In the genomic region with DNA sequence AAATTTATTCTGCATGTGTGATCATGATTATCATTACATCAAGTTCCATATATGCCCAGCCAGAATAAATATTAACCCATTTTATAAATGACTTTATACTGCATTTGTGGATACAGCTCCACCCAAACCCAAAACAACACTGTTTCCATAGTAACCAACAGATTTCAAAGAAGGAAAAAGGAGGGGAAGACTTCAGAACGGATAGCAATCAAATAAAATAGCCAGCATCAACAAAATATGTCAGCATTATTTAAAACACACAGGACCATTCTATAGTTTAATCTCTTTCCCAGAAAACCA, we compare ENCODE assay signal across 20 cellular contexts.
DNase-seq lines count a peak whose midpoint lies in the region; ATAC-seq and TF ChIP-seq lines count a peak whose summit lies in the region.
"Had no signal": no experiment of that assay in that cellular context is flagged by ENCODE, and none has a peak within 500 bp of the region (broad histone marks: within the 10 kb centered on the region; RNA-seq: fewer than 3 reads in every experiment).

No MANE protein-coding gene starts in this region.

- DNase-seq in CD4-positive, alpha-beta T cell: no peak
- peak; percentile 26 for DNase-seq in hepatic stellate cell (ENCODE audit: low spot score)
- DNase-seq in ureter (ENCODE audit: low spot score): no peak
- DNase-seq: activated CD4-positive, alpha-beta T cell treated with anti-CD3 and anti-CD28 coated beads, Interleukin-2, amount 50 U/mL, for 1 hour; activated CD8-positive, alpha-beta memory T cell treated with anti-CD3 and anti-CD28 coated beads, Interleukin-2, amount 10 ng/mL, durations not matched to agents 7 days and 5 days; activated T-cell treated with anti-CD3 and anti-CD28 coated beads, Interleukin-2, amount 50 U/mL, for 72 hours; HFFc6; hypothalamus; NCI-H1105 treated with DMSO at 0.1 percent for 48 hours; stimulated activated CD4-positive, alpha-beta T cell treated with anti-CD3 and anti-CD28 coated beads, Interleukin-15, amount 100 ng/mL, for 24 hours; stimulated activated naive CD8-positive, alpha-beta T cell treated with anti-CD3 and anti-CD28 coated beads, Interleukin-15, Interleukin-2, amounts not matched to agents 100 U/mL and 50 U/mL, for 24 hours had no signal

- no peak for ATAC-seq in CD4-positive, alpha-beta T cell (ENCODE audit: poor library complexity)
- no peak for ATAC-seq in activated T-helper 17 cell treated with anti-CD3 and anti-CD28 coated beads, Interleukin-2, amount 50 U/mL, for 72 hours (replicated peaks)
- no peak for ATAC-seq in GM21737 (IDR thresholded peaks at IDR 0.05; ENCODE audit: unreplicated experiment)
- no peak for ATAC-seq in GM19023 (IDR thresholded peaks at IDR 0.05; ENCODE audit: unreplicated experiment)
- ATAC-seq: activated CD8-positive, alpha-beta memory T cell treated with anti-CD3 and anti-CD28 coated beads, Interleukin-2, amount 10 ng/mL, durations not matched to agents 7 days and 5 days; activated T-cell treated with anti-CD3 and anti-CD28 coated beads, Interleukin-2, amount 50 U/mL, for 72 hours; stimulated activated naive CD8-positive, alpha-beta T cell treated with anti-CD3 and anti-CD28 coated beads, Interleukin-15, Interleukin-2, amounts not matched to agents 100 U/mL and 50 U/mL, for 24 hours had no signal

- intact Hi-C loops in CD4-positive, alpha-beta T cell (cut with DNase I, micrococcal nuclease): no loop called here

- peak overlapping the region; percentile 8 for H3K27ac Mint-ChIP-seq in CD4-positive, alpha-beta T cell
- H3K27ac Mint-ChIP-seq in activated T-helper 17 cell treated with anti-CD3 and anti-CD28 coated beads, Interleukin-2, amount 50 U/mL, for 72 hours: peak overlapping the region; percentile 53
- H3K27ac Mint-ChIP-seq: activated CD8-positive, alpha-beta memory T cell treated with anti-CD3 and anti-CD28 coated beads, Interleukin-2, amount 10 ng/mL, durations not matched to agents 7 days and 5 days; activated T-cell treated with anti-CD3 and anti-CD28 coated beads, Interleukin-2, amount 50 U/mL, for 72 hours; HFFc6 had no signal

- H3K4me1 Mint-ChIP-seq in CD4-positive, alpha-beta T cell (ENCODE audit: low read depth): peaks cover 94% of the 10 kb centered on the region
- H3K4me1 Mint-ChIP-seq in activated T-helper 17 cell treated with anti-CD3 and anti-CD28 coated beads, Interleukin-2, amount 50 U/mL, for 72 hours: peaks cover 12% of the 10 kb centered on the region
- H3K4me1 Mint-ChIP-seq: activated CD8-positive, alpha-beta memory T cell treated with anti-CD3 and anti-CD28 coated beads, Interleukin-2, amount 10 ng/mL, durations not matched to agents 7 days and 5 days had no signal

- H3K27me3 ChIP-seq in CD4-positive, alpha-beta T cell (ENCODE audit: control insufficient read depth, insufficient read depth, low read length): no peaks in the 10 kb centered on the region
- H3K27me3 ChIP-seq: ascending aorta had no signal

- H3K9me3 Mint-ChIP-seq in CD4-positive, alpha-beta T cell: peaks cover 6% of the 10 kb centered on the region
- no peaks in the 10 kb centered on the region for H3K9me3 Mint-ChIP-seq in activated T-helper 17 cell treated with anti-CD3 and anti-CD28 coated beads, Interleukin-2, amount 50 U/mL, for 72 hours
- H3K9me3 Mint-ChIP-seq: central memory CD8-positive, alpha-beta T cell had no signal

- CTCF ChIA-PET in CD4-positive, alpha-beta T cell (lab: Charles Lee): no interaction called here

- H3K4me3 Mint-ChIP-seq in CD4-positive, alpha-beta T cell: no peak overlapping the region
- peak overlapping the region; percentile 12 for H3K4me3 Mint-ChIP-seq in activated T-helper 17 cell treated with anti-CD3 and anti-CD28 coated beads, Interleukin-2, amount 50 U/mL, for 72 hours
- H3K4me3 Mint-ChIP-seq: activated CD8-positive, alpha-beta memory T cell treated with anti-CD3 and anti-CD28 coated beads, Interleukin-2, amount 10 ng/mL, durations not matched to agents 7 days and 5 days; activated T-cell treated with anti-CD3 and anti-CD28 coated beads, Interleukin-2, amount 50 U/mL, for 72 hours; central memory CD8-positive, alpha-beta T cell; HFFc6; neural crest cell had no signal

- no peak for TF ChIP-seq CTCF in 22Rv1 (IDR thresholded peaks at IDR 0.05)
- no peak for TF ChIP-seq CTCF in CD4-positive, alpha-beta T cell (IDR thresholded peaks at IDR 0.05)

- H3K27me3 Mint-ChIP-seq in CD4-positive, alpha-beta T cell: no peaks in the 10 kb centered on the region
- H3K27me3 Mint-ChIP-seq in activated T-helper 17 cell treated with anti-CD3 and anti-CD28 coated beads, Interleukin-2, amount 50 U/mL, for 72 hours: no peaks in the 10 kb centered on the region
- H3K27me3 Mint-ChIP-seq: activated CD8-positive, alpha-beta memory T cell treated with anti-CD3 and anti-CD28 coated beads, Interleukin-2, amount 10 ng/mL, durations not matched to agents 7 days and 5 days; activated naive CD4-positive, alpha-beta T cell treated with anti-CD3 and anti-CD28 coated beads, Interleukin-2, amount 50 U/mL, for 24 hours; central memory CD8-positive, alpha-beta T cell had no signal

- no peaks in the 10 kb centered on the region for H3K9me3 ChIP-seq in CD4-positive, alpha-beta T cell (ENCODE audit: control insufficient read depth, low read length)
- H3K9me3 ChIP-seq: ascending aorta, thoracic aorta had no signal

- POLR2A ChIA-PET in CD4-positive, alpha-beta T cell (lab: Charles Lee): interaction anchor here (0.6 to 2.1 kb wide), 5 partner anchors 9 to 27 kb away, joined by 3 to 7 read pairs (median 3); no protein-coding TSS in a partner anchor

- peak overlapping the region; percentile 7 for H3K27ac ChIP-seq in 22Rv1
- H3K27ac ChIP-seq in CD4-positive, alpha-beta T cell (ENCODE audit: low read depth, low read length): no peak overlapping the region
- H3K27ac ChIP-seq: thoracic aorta had no signal

- H3K36me3 Mint-ChIP-seq in CD4-positive, alpha-beta T cell (ENCODE audit: low read depth): peaks cover 98% of the 10 kb centered on the region
- peaks cover 11% of the 10 kb centered on the region for H3K36me3 Mint-ChIP-seq in activated T-helper 17 cell treated with anti-CD3 and anti-CD28 coated beads, Interleukin-2, amount 50 U/mL, for 72 hours (ENCODE audit: low read depth)
